Comparison of ENCODE assay signal across 11 cellular contexts in genomic region chr16:457732-458400, GRCh38. TPM values are rescaled to one million over a fixed set of nuclear protein-coding genes. Genes with fewer than 3 reads are reported as not detected.
DNase-seq lines count a peak whose midpoint lies in the region; ATAC-seq lines count a peak whose summit lies in the region.
"Had no signal": no experiment of that assay in that cellular context is flagged by ENCODE, and none has a peak within 500 bp of the region (broad histone marks: within the 10 kb centered on the region; RNA-seq: fewer than 3 reads in every experiment).

No MANE protein-coding gene starts in this region.

- H3K27ac Mint-ChIP-seq in activated T-cell treated with anti-CD3 and anti-CD28 coated beads, Interleukin-2, amount 50 U/mL, for 24 hours: peak overlapping the region; percentile 44
- H3K27ac Mint-ChIP-seq in activated T-cell treated with anti-CD3 and anti-CD28 coated beads, Interleukin-2, amount 50 U/mL, for 72 hours: no peak overlapping the region
- no peak overlapping the region for H3K27ac Mint-ChIP-seq in natural killer cell treated with Interleukin-12 subunit alpha and Interleukin-12 subunit beta and Interleukin-15 and Interleukin-18, amount 100 ng/mL, for 72 hours

- H3K4me3 Mint-ChIP-seq in activated T-cell treated with anti-CD3 and anti-CD28 coated beads, Interleukin-2, amount 50 U/mL, for 24 hours: no peak overlapping the region
- H3K4me3 Mint-ChIP-seq in activated T-cell treated with anti-CD3 and anti-CD28 coated beads, Interleukin-2, amount 50 U/mL, for 72 hours: no peak overlapping the region
- H3K4me3 Mint-ChIP-seq in natural killer cell treated with Interleukin-12 subunit alpha and Interleukin-12 subunit beta and Interleukin-15 and Interleukin-18, amount 100 ng/mL, for 72 hours: no peak overlapping the region
- H3K4me3 Mint-ChIP-seq: activated naive CD4-positive, alpha-beta T cell treated with anti-CD3 and anti-CD28 coated beads, Interleukin-2, amount 50 U/mL, for 24 hours had no signal

- DNase-seq in activated T-cell treated with anti-CD3 and anti-CD28 coated beads, Interleukin-2, amount 50 U/mL, for 24 hours: no peak
- DNase-seq in activated T-cell treated with anti-CD3 and anti-CD28 coated beads, Interleukin-2, amount 50 U/mL, for 72 hours: no peak
- peak; percentile 78 for DNase-seq in globus pallidus (ENCODE audit: low spot score)
- DNase-seq in nucleus accumbens (lab: John Stamatoyannopoulos, UW): peak in 40 of 56 donors; percentile 3 to 75 (median 40)
- DNase-seq in natural killer cell treated with Interleukin-12 subunit alpha and Interleukin-12 subunit beta and Interleukin-15 and Interleukin-18, amount 100 ng/mL, for 72 hours (ENCODE audit: low spot score): no peak
- no peak for DNase-seq in germinal center (ENCODE audit: low spot score)
- no peak for DNase-seq in effector CD8-positive, alpha-beta T cell (lab: John Stamatoyannopoulos, UW)
- DNase-seq: NCI-H774, WERI-Rb-1 had no signal

- peaks cover 15% of the 10 kb centered on the region for H3K36me3 Mint-ChIP-seq in activated T-cell treated with anti-CD3 and anti-CD28 coated beads, Interleukin-2, amount 50 U/mL, for 24 hours (ENCODE audit: low read depth)
- H3K36me3 Mint-ChIP-seq in activated T-cell treated with anti-CD3 and anti-CD28 coated beads, Interleukin-2, amount 50 U/mL, for 72 hours (ENCODE audit: insufficient read depth in 2 of 2): no peaks in the 10 kb centered on the region
- H3K36me3 Mint-ChIP-seq in natural killer cell treated with Interleukin-12 subunit alpha and Interleukin-12 subunit beta and Interleukin-15 and Interleukin-18, amount 100 ng/mL, for 72 hours: peaks cover 6% of the 10 kb centered on the region

- H3K27me3 Mint-ChIP-seq in activated T-cell treated with anti-CD3 and anti-CD28 coated beads, Interleukin-2, amount 50 U/mL, for 24 hours: no peaks in the 10 kb centered on the region
- H3K27me3 Mint-ChIP-seq in activated T-cell treated with anti-CD3 and anti-CD28 coated beads, Interleukin-2, amount 50 U/mL, for 72 hours (ENCODE audit: low read depth): no peaks in the 10 kb centered on the region
- no peaks in the 10 kb centered on the region for H3K27me3 Mint-ChIP-seq in natural killer cell treated with Interleukin-12 subunit alpha and Interleukin-12 subunit beta and Interleukin-15 and Interleukin-18, amount 100 ng/mL, for 72 hours
- H3K27me3 Mint-ChIP-seq: activated naive CD4-positive, alpha-beta T cell treated with anti-CD3 and anti-CD28 coated beads, Interleukin-2, amount 50 U/mL, for 24 hours had no signal

- no peak for ATAC-seq in activated T-cell treated with anti-CD3 and anti-CD28 coated beads, Interleukin-2, amount 50 U/mL, for 72 hours (replicated peaks in 1 of 2)
- no peak for ATAC-seq in natural killer cell treated with Interleukin-12 subunit alpha and Interleukin-12 subunit beta and Interleukin-15 and Interleukin-18, amount 100 ng/mL, for 72 hours
- no peak for ATAC-seq in GM21423 (IDR thresholded peaks at IDR 0.05; ENCODE audit: unreplicated experiment)

- H3K9me3 Mint-ChIP-seq in activated T-cell treated with anti-CD3 and anti-CD28 coated beads, Interleukin-2, amount 50 U/mL, for 24 hours: no peaks in the 10 kb centered on the region
- no peaks in the 10 kb centered on the region for H3K9me3 Mint-ChIP-seq in activated T-cell treated with anti-CD3 and anti-CD28 coated beads, Interleukin-2, amount 50 U/mL, for 72 hours
- no peaks in the 10 kb centered on the region for H3K9me3 Mint-ChIP-seq in natural killer cell treated with Interleukin-12 subunit alpha and Interleukin-12 subunit beta and Interleukin-15 and Interleukin-18, amount 100 ng/mL, for 72 hours
- H3K9me3 Mint-ChIP-seq: activated naive CD4-positive, alpha-beta T cell treated with anti-CD3 and anti-CD28 coated beads, Interleukin-2, amount 50 U/mL, for 24 hours had no signal

- H3K4me1 Mint-ChIP-seq in activated T-cell treated with anti-CD3 and anti-CD28 coated beads, Interleukin-2, amount 50 U/mL, for 24 hours (ENCODE audit: low read depth): peaks cover 6% of the 10 kb centered on the region
- no peaks in the 10 kb centered on the region for H3K4me1 Mint-ChIP-seq in activated T-cell treated with anti-CD3 and anti-CD28 coated beads, Interleukin-2, amount 50 U/mL, for 72 hours (ENCODE audit: low read depth)
- H3K4me1 Mint-ChIP-seq in natural killer cell treated with Interleukin-12 subunit alpha and Interleukin-12 subunit beta and Interleukin-15 and Interleukin-18, amount 100 ng/mL, for 72 hours (ENCODE audit: low read depth in 2 of 2): peaks cover 9 to 21% of the 10 kb centered on the region in 2 donors

RNA-seq across cellular contexts. Expression of gene RAB11FIP3, which starts 32.4 kb away (rescaled TPM):
- 10 to 100 TPM; 39.7 to 40.5 TPM for total RNA-seq in activated T-cell treated with anti-CD3 and anti-CD28 coated beads, Interleukin-2, amount 50 U/mL, for 72 hours
- 10 to 100 TPM; 21.9 to 53.4 TPM for total RNA-seq in natural killer cell treated with Interleukin-12 subunit alpha and Interleukin-12 subunit beta and Interleukin-15 and Interleukin-18, amount 100 ng/mL, for 72 hours

RNA-seq across cellular contexts. Expression of gene DECR2, which starts 56.2 kb away (rescaled TPM):
- total RNA-seq in activated T-cell treated with anti-CD3 and anti-CD28 coated beads, Interleukin-2, amount 50 U/mL, for 72 hours: 10 to 100 TPM in 1 of 2 donors, 1 to 10 TPM in 1; 7.5 to 10.6 TPM
- 10 to 100 TPM in 1 of 2 donors, 1 to 10 TPM in 1; 4.5 to 28.6 TPM for total RNA-seq in natural killer cell treated with Interleukin-12 subunit alpha and Interleukin-12 subunit beta and Interleukin-15 and Interleukin-18, amount 100 ng/mL, for 72 hours

Comparison
In these comparisons a context has a peak if more than half of its experiments do, and no peak if none do; other contexts are left out.
1. DNase-seq: peak in globus pallidus (single experiment) and nucleus accumbens (40 of 56); none in activated T-cell treated with anti-CD3 and anti-CD28 coated beads, Interleukin-2, amount 50 U/mL, for 24 hours (single experiment), activated T-cell treated with anti-CD3 and anti-CD28 coated beads, Interleukin-2, amount 50 U/mL, for 72 hours (0 of 2), natural killer cell treated with Interleukin-12 subunit alpha and Interleukin-12 subunit beta and Interleukin-15 and Interleukin-18, amount 100 ng/mL, for 72 hours (single experiment), germinal center (single experiment) and effector CD8-positive, alpha-beta T cell (single experiment).